Comparison of ENCODE assay signal across 6 cellular contexts in genomic region chr9:14498824-14499223, GRCh38.
"Had no signal": no experiment of that assay in that cellular context is flagged by ENCODE, and none has a peak within 500 bp of the region (broad histone marks: within the 10 kb centered on the region; RNA-seq: fewer than 3 reads in every experiment).

No MANE protein-coding gene starts in this region.

- ATAC-seq: K562 had no signal

- H3K27ac ChIP-seq: HL-60 had no signal

- DNase-seq: IMR-90, KBM-7, KG1 had no signal

- H3K4me3 ChIP-seq: K562 had no signal

- FAIRE-seq: HTR-8/SVneo, K562 had no signal
